In genomic region chr1:43796111-43796581, GRCh38 we compare ENCODE assay signal across 8 cellular contexts.
DNase-seq lines count a peak whose midpoint lies in the region; TF ChIP-seq lines count a peak whose summit lies in the region.

No MANE protein-coding gene starts in this region.

- peaks cover 8% of the 10 kb centered on the region in 2 experiments for H3K36me3 ChIP-seq in SK-N-SH (replicated peaks in 1 of 2; ENCODE audit: control insufficient read depth in 1 of 2, insufficient read depth in 2 of 2, low read length in 1 of 2)
- no peaks in the 10 kb centered on the region for H3K36me3 ChIP-seq in WERI-Rb-1

- POLR2A ChIA-PET in SK-N-SH (lab: Yijun Ruan, JAX), result no interaction called here

- no peak overlapping the region for H2AFZ ChIP-seq in SK-N-SH (ENCODE audit: low read depth)

- H3K4me3 ChIP-seq in SK-N-SH (ENCODE audit: low read depth in 2 of 2, low read length in 1 of 2) (no peak overlapping the region), WERI-Rb-1 (ENCODE audit: low read depth, low read length) (no peak overlapping the region)

- no peaks in the 10 kb centered on the region for H3K27me3 ChIP-seq in SK-N-SH (ENCODE audit: insufficient read depth)
- H3K27me3 ChIP-seq in WERI-Rb-1 (ENCODE audit: insufficient read depth, low read depth, severe bottlenecking), result no peaks in the 10 kb centered on the region

- peaks cover 6 to 21% of the 10 kb centered on the region in 2 experiments; a peak in 3 of 4 replicates for H3K4me1 ChIP-seq in SK-N-SH (ENCODE audit: control insufficient read depth in 1 of 2, insufficient read depth in 2 of 2, low read depth in 1 of 2, low read length in 1 of 2)

- no peaks in the 10 kb centered on the region for H3F3A ChIP-seq in SK-N-SH (replicated peaks; ENCODE audit: insufficient read depth)

- TF ChIP-seq CTCF in SK-N-SH (IDR thresholded peaks at IDR 0.05), result no peak
- no peak for TF ChIP-seq CTCF in WERI-Rb-1 (IDR thresholded peaks at IDR 0.05; ENCODE audit: low read depth, low read length)

- H3K79me2 ChIP-seq in SK-N-SH (ENCODE audit: insufficient read depth), result 0 out of 2 replicates have a peak, but pooled peaks cover 4% of the 10 kb centered on the region

- H3K4me2 ChIP-seq in SK-N-SH, result no peak overlapping the region; the same call in 1 of the 2 replicates

- H3K9me2 ChIP-seq in SK-N-SH, result no peaks in the 10 kb centered on the region

- H4K20me1 ChIP-seq in SK-N-SH (ENCODE audit: insufficient read depth), result no peaks in the 10 kb centered on the region

- TF ChIP-seq RAD21 in SK-N-SH (IDR thresholded peaks at IDR 0.05; ENCODE audit: low read length), result no peak

- H3K9me3 ChIP-seq in SK-N-SH, result no peaks in the 10 kb centered on the region
- H3K9me3 ChIP-seq in WERI-Rb-1 (ENCODE audit: severe bottlenecking), result no peaks in the 10 kb centered on the region

- WGBS in SK-N-SH (ENCODE audit: low lambda C conversion rate), result 54% methylated on average over 1 of the region's 1 CpG

- CTCF ChIA-PET in SK-N-SH (lab: Yijun Ruan, JAX), result interaction anchor here (0.6 to 2.1 kb wide), 3 partner anchors 19 to 168 kb away, joined by 3 to 8 read pairs (median 3); no protein-coding TSS in a partner anchor

- TF ChIP-seq EP300 in SK-N-SH (IDR thresholded peaks at IDR 0.05; ENCODE audit: borderline replicate concordance in 1 of 2, low read depth in 1 of 2, low read length in 1 of 2), result no peak

- H3K9ac ChIP-seq in SK-N-SH, result no peak overlapping the region

- peak overlapping the region; percentile 19 to 44; a peak in 2 of 4 replicates for H3K27ac ChIP-seq in SK-N-SH (ENCODE audit: low read depth in 2 of 2, low read length in 1 of 2)
- no peak overlapping the region for H3K27ac ChIP-seq in WERI-Rb-1

- peak; percentile 54 for DNase-seq in A172 (ENCODE audit: low spot score)
- DNase-seq in H4 (ENCODE audit: low spot score), result peak; percentile 76
- no peak for DNase-seq in SK-N-SH
- peak; percentile 20 for DNase-seq in hepatic stellate cell (ENCODE audit: low spot score)
- DNase-seq in UCSD-AML1 (lab: John Stamatoyannopoulos, UW; ENCODE audit: unreplicated experiment), result no peak
- DNase-seq in WERI-Rb-1, result no peak
- DNase-seq in NCI-H524 treated with DMSO at 0.1 percent for 48 hours (lab: John Stamatoyannopoulos, UW), result no peak
- no peak for DNase-seq in activated T-cell treated with anti-CD3 and anti-CD28 coated beads, Interleukin-2, amount 50 U/mL, for 48 hours

TF ChIP-seq in SK-N-SH, 30 proteins besides CTCF, POLR2A, EP300 and RAD21:
- TF ChIP-seq YY1 (IDR thresholded peaks at IDR 0.05; ENCODE audit: low read depth), result no peak
- TF ChIP-seq USF2 (IDR thresholded peaks at IDR 0.05; ENCODE audit: borderline replicate concordance, low read depth, low read length), result no peak
- peak; percentile 42; the same call in 1 of the 2 replicates for TF ChIP-seq NFIC (IDR thresholded peaks at IDR 0.05; ENCODE audit: borderline replicate concordance)
TF ChIP-seq in SK-N-SH: peak in this region for 1.

Comparison
In these comparisons a context has a peak if more than half of its experiments do, and no peak if none do; other contexts are left out.
1. DNase-seq: peak in A172 (single experiment), H4 (single experiment) and hepatic stellate cell (single experiment); none in SK-N-SH (single experiment), UCSD-AML1 (single experiment), WERI-Rb-1 (single experiment), NCI-H524 treated with DMSO at 0.1 percent for 48 hours (single experiment) and activated T-cell treated with anti-CD3 and anti-CD28 coated beads, Interleukin-2, amount 50 U/mL, for 48 hours (0 of 2).